In genomic region chr12:6535697-6535946, GRCh38 we compare ENCODE assay signal across 8 cellular contexts. TPM values are rescaled to one million over a fixed set of nuclear protein-coding genes. Genes with fewer than 3 reads are reported as not detected.
A peak's percentile ranks its signal among the peaks of the same experiment; 100 is the strongest.
DNase-seq lines count a peak whose midpoint lies in the region; ATAC-seq and TF ChIP-seq lines count a peak whose summit lies in the region.

No MANE protein-coding gene starts in this region.

- no peak for TF ChIP-seq CTCF in GM12864 (IDR thresholded peaks at IDR 0.05; ENCODE audit: low read depth, low read length, missing control alignments)
- no peak for TF ChIP-seq CTCF in fibroblast of the aortic adventitia (IDR thresholded peaks at IDR 0.05; ENCODE audit: insufficient read depth, low read length)
- TF ChIP-seq CTCF in retinal pigment epithelial cell (conservative IDR thresholded peaks at IDR 0.05; ENCODE audit: low read depth, low read length), result no peak

- H3K27me3 Mint-ChIP-seq in T-helper 17 cell, result no peaks in the 10 kb centered on the region

- no peak for DNase-seq in GM12864 (ENCODE audit: low read depth)
- no peak for DNase-seq in T-helper 17 cell
- no peak for DNase-seq in fibroblast of the aortic adventitia (ENCODE audit: low read depth)
- DNase-seq in retinal pigment epithelial cell (ENCODE audit: low read depth), result no peak
- no peak for DNase-seq in AML-193 (lab: John Stamatoyannopoulos, UW)
- DNase-seq in ureter (ENCODE audit: low spot score), result no peak

- H3K27ac Mint-ChIP-seq in T-helper 17 cell, result peak overlapping the region; percentile 96

- H3K36me3 Mint-ChIP-seq in T-helper 17 cell (ENCODE audit: low read depth), result peaks cover 3% of the 10 kb centered on the region

- peak overlapping the region; percentile 97 for H3K4me3 Mint-ChIP-seq in T-helper 17 cell

- no peaks in the 10 kb centered on the region for H3K9me3 ChIP-seq in T-helper 17 cell (ENCODE audit: control insufficient read depth, low read length, poor library complexity, severe bottlenecking)

- ATAC-seq in T-helper 17 cell (no peak), HG03457 (IDR thresholded peaks at IDR 0.05; ENCODE audit: unreplicated experiment) (no peak), GM21367 (IDR thresholded peaks at IDR 0.05; ENCODE audit: unreplicated experiment) (no peak)

- peaks cover 44% of the 10 kb centered on the region for H3K4me1 Mint-ChIP-seq in T-helper 17 cell

- H3K4me3 ChIP-seq in GM12864 (ENCODE audit: low read depth, low read length), result peak overlapping the region; percentile 80
- peak overlapping the region; percentile 92 for H3K4me3 ChIP-seq in fibroblast of the aortic adventitia (ENCODE audit: low read depth, low read length)
- H3K4me3 ChIP-seq in retinal pigment epithelial cell (ENCODE audit: low read length), result peak overlapping the region; percentile 97

RNA-seq across cellular contexts. Expression of gene GAPDH, which starts 1.3 kb away (rescaled TPM):
- total RNA-seq in T-helper 17 cell (100 to 1,000 TPM; 640 to 695 TPM), fibroblast of the aortic adventitia (ENCODE audit: low replicate concordance) (1,521 and 5,776 TPM in 2 replicates), ureter (2,120 TPM)

RNA-seq across cellular contexts. Expression of gene IFFO1, which starts 20.2 kb away (rescaled TPM):
- total RNA-seq in T-helper 17 cell (10 to 100 TPM; 29.3 to 37.3 TPM), fibroblast of the aortic adventitia (ENCODE audit: low replicate concordance) (12.7 and 17.2 TPM in 2 replicates), ureter (13.7 TPM)

RNA-seq across cellular contexts. Expression of gene NOP2, which starts 32.5 kb away (rescaled TPM):
- total RNA-seq in T-helper 17 cell, result 100 to 1,000 TPM in 1 of 2 donors, 10 to 100 TPM in 1; 90.0 to 122 TPM
- total RNA-seq in fibroblast of the aortic adventitia (ENCODE audit: low replicate concordance), result 24.0 and 54.6 TPM in 2 replicates
- total RNA-seq in ureter, result 51.7 TPM

RNA-seq across cellular contexts. Expression of gene NCAPD2, which starts 41.7 kb away (rescaled TPM):
- total RNA-seq in T-helper 17 cell (10 to 100 TPM; 16.9 to 24.3 TPM), fibroblast of the aortic adventitia (ENCODE audit: low replicate concordance) (43.1 and 45.1 TPM in 2 replicates), ureter (24.0 TPM)

RNA-seq across cellular contexts. Expression of gene MRPL51, which starts 42.6 kb away (rescaled TPM):
- total RNA-seq in T-helper 17 cell (10 to 100 TPM; 36.6 to 42.2 TPM), fibroblast of the aortic adventitia (ENCODE audit: low replicate concordance) (113 and 167 TPM in 2 replicates), ureter (150 TPM)
